Comparison of ENCODE assay signal across 13 cellular contexts in the genomic region with DNA sequence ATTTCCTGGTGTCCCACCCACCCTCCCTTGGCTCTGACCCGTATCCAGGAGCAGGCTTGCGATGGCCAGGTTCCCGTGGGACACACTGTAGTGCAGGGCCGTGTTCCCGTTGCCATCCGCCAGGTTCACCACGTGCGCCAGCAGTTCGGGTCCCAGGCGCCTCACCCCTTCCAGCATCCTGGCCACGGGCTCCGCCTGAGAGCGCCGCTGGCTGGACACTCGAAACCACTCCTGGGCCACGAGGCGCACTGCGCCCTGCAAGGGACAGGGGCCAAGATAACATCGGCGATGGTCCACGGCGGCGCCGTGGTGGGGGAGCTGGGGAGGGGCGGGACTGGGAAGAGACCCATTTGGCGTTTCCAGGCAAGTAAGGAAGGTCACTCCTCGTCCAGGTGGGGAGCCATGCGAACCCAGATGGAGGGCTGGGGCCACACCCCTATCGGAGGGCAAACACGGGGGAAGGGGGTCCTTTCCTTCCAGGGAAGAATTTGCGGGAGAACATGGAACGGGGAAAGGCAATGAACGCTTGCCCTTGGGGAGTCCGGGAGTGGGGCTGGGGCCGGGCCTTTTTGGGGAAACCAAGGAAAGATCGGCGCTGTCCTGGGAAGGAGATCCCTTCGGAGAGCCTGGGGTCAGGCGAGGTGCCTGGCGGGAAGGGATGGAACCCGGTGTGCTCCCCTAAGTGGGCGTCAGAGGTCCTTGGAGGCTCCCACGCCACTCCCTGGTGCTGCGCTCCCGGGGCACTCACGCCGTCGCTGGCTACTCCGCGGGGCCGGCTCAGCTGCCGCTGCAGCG. TPM values are rescaled to one million over a fixed set of nuclear protein-coding genes. Genes with fewer than 3 reads are reported as not detected.
A peak's percentile ranks its signal among the peaks of the same experiment; 100 is the strongest.
DNase-seq lines count a peak whose midpoint lies in the region; ATAC-seq, FAIRE-seq and TF ChIP-seq lines count a peak whose summit lies in the region.
"Had no signal": no experiment of that assay in that cellular context is flagged by ENCODE, and none has a peak within 500 bp of the region (broad histone marks: within the 10 kb centered on the region; RNA-seq: fewer than 3 reads in every experiment).

No MANE protein-coding gene starts in this region.

- H3K9ac ChIP-seq in HepG2 (ENCODE audit: insufficient read depth, low read depth, low read length), result no peak overlapping the region

- H3K9me3 ChIP-seq in HepG2 (ENCODE audit: low read length), result no peaks in the 10 kb centered on the region
- H3K9me3 ChIP-seq in right lobe of liver, result no peaks in the 10 kb centered on the region
- H3K9me3 ChIP-seq in iPS DF 6.9 (ENCODE audit: control insufficient read depth, insufficient read depth, low read length), result no peaks in the 10 kb centered on the region
- H3K9me3 ChIP-seq: mucosa of descending colon, tibial artery had no signal

- in situ Hi-C loops in HepG2 (cut with HindIII; ENCODE audit: extremely low pct_ligation_motif_present, low pct_unique_long_range_greater_than_20kb), result no loop called here

- FAIRE-seq in HepG2 (lab: Jason Lieb, UNC), result no peak
- FAIRE-seq: HTR-8/SVneo had no signal

- POLR2A ChIA-PET in HepG2 (lab: Yijun Ruan, JAX), result interaction anchor here (2.1 kb wide), 1 partner anchor 13 kb away, joined by 15 read pairs; the partner anchor contains the start of genes NDUFA7 and RPS28

- CTCF ChIA-PET in HepG2 (lab: Yijun Ruan, JAX; ENCODE audit: low intra/inter-chr PET ratio, low total read pairs), result no interaction called here

- H3K4me1 ChIP-seq in HepG2 (ENCODE audit: insufficient read depth, low read length) (peaks cover 38% of the 10 kb centered on the region), right lobe of liver (peaks cover 0 to 5% (median 2%) of the 10 kb centered on the region in 4 donors), iPS DF 6.9 (ENCODE audit: control insufficient read depth, insufficient read depth, low read length) (peaks cover 1% of the 10 kb centered on the region; the same call in 1 of the 2 replicates)

- DNase-seq in HepG2 (ENCODE audit: low spot score) (no peak), right lobe of liver (no peak), iPS DF 6.9 (ENCODE audit: low read depth, low spot score) (no peak), NCI-H146 treated with DMSO at 0.1 percent for 48 hours (lab: John Stamatoyannopoulos, UW; ENCODE audit: unreplicated experiment) (no peak)
- DNase-seq: activated naive CD4-positive, alpha-beta T cell treated with anti-CD3 and anti-CD28 coated beads, Interleukin-2, amount 50 U/mL, for 16 hours; central memory CD4-positive, alpha-beta T cell; HCEC 1CT; SHP77 treated with DMSO at 0.1 percent for 48 hours; tibial artery had no signal

- no peak for TF ChIP-seq EP300 in HepG2 (IDR thresholded peaks at IDR 0.05; ENCODE audit: low read depth in 2 of 2, low read length in 2 of 2)
- TF ChIP-seq EP300 in HepG2 (CRISPR knock-in tag; IDR thresholded peaks at IDR 0.05; ENCODE audit: borderline replicate concordance), result no peak

- BruUV-seq in HepG2 (replicated peaks; lab: Mats Ljungman, UMichigan), result no TSS peak

- H3K27me3 ChIP-seq in HepG2 (ENCODE audit: control insufficient read depth in 1 of 2, insufficient read depth in 2 of 2, low read length in 2 of 2) (peaks cover 10 to 62% of the 10 kb centered on the region in 2 experiments), right lobe of liver (peaks cover 0 to 18% of the 10 kb centered on the region in 2 donors), iPS DF 6.9 (ENCODE audit: control insufficient read depth, insufficient read depth, low read length) (peaks cover 15% of the 10 kb centered on the region)

- ATAC-seq in HepG2 (no peak; the same call in 2 of the 3 replicates), right lobe of liver (no peak), HG03025 (IDR thresholded peaks at IDR 0.05; ENCODE audit: low FRiP score, unreplicated experiment) (no peak), GM21717 (IDR thresholded peaks at IDR 0.05; ENCODE audit: unreplicated experiment) (no peak)
- ATAC-seq: mucosa of descending colon had no signal

- H3K4me2 ChIP-seq in HepG2 (ENCODE audit: low read depth, low read length), result peak overlapping the region; percentile 58; the same call in 1 of the 2 replicates

- no peak overlapping the region for H3K27ac ChIP-seq in HepG2 (ENCODE audit: extremely low read length, insufficient read depth, low read length)
- no peak overlapping the region for H3K27ac ChIP-seq in right lobe of liver
- no peak overlapping the region for H3K27ac ChIP-seq in iPS DF 6.9 (ENCODE audit: low read length)
- H3K27ac ChIP-seq: tibial artery had no signal

- intact Hi-C loops in HepG2 (cut with micrococcal nuclease; ENCODE audit: unreplicated experiment), result no loop called here
- intact Hi-C loops in right lobe of liver (cut with DNase I), result no loop called here

- H3K36me3 ChIP-seq in HepG2 (replicated peaks in 1 of 2; ENCODE audit: control insufficient read depth in 1 of 2, insufficient read depth in 2 of 2, low read length in 2 of 2) (no peaks in the 10 kb centered on the region), right lobe of liver (no peaks in the 10 kb centered on the region), iPS DF 6.9 (ENCODE audit: control insufficient read depth, insufficient read depth, low read length) (no peaks in the 10 kb centered on the region)

- WGBS in HepG2 (ENCODE audit: low lambda C conversion rate), result 32% methylated on average over 31 of the region's 53 CpGs
- 19% methylated on average over 8 of the region's 53 CpGs for WGBS in right lobe of liver (ENCODE audit: insufficient coverage, low coverage, low lambda C conversion rate, missing lambda C conversion rate)
- no CpG with 5 or more reads among the region's 53 CpGs for WGBS in iPS DF 6.9 (ENCODE audit: insufficient coverage, insufficient read length)

- H3K79me2 ChIP-seq in HepG2 (ENCODE audit: insufficient read depth, low read length), result no peaks in the 10 kb centered on the region

- no peaks in the 10 kb centered on the region for H4K20me1 ChIP-seq in HepG2 (ENCODE audit: insufficient read depth, low read length)

- H3K4me3 ChIP-seq in HepG2 (replicated peaks in 1 of 3; ENCODE audit: insufficient read depth in 1 of 3, low read depth in 2 of 3, low read length in 3 of 3), result peak overlapping the region in 1 of 3 experiments; percentile 23; a peak in 1 of 6 replicates
- no peak overlapping the region for H3K4me3 ChIP-seq in right lobe of liver
- H3K4me3 ChIP-seq in iPS DF 6.9 (ENCODE audit: low read length), result peak overlapping the region; percentile 27; the same call in 1 of the 2 replicates
- H3K4me3 ChIP-seq: mucosa of descending colon, tibial artery had no signal

- H2AFZ ChIP-seq in HepG2 (ENCODE audit: low read length), result no peak overlapping the region

- no peak for TF ChIP-seq RAD21 in HepG2 (CRISPR knock-in tag; IDR thresholded peaks at IDR 0.05)

- TF ChIP-seq CTCF in HepG2 (CRISPR knock-in tag; IDR thresholded peaks at IDR 0.05), result no peak
- no peak for TF ChIP-seq CTCF in right lobe of liver (IDR thresholded peaks at IDR 0.05)

- TF ChIP-seq POLR2A in HepG2 (IDR thresholded peaks at IDR 0.05; ENCODE audit: insufficient read depth in 1 of 2, low read depth in 2 of 2, low read length in 2 of 2), result no peak
- no peak for TF ChIP-seq POLR2A in right lobe of liver (IDR thresholded peaks at IDR 0.05)

RNA-seq across cellular contexts. Expression of gene KANK3, which starts 9.9 kb away (rescaled TPM):
- total RNA-seq in HepG2 (2016; rRNA removed; fragmentation: Illumina TruSeq; extraction: Trizol) (0.15 and 0.18 TPM in 2 replicates), right lobe of liver (1 to 10 TPM; 2.9 to 6.0 (median 4.2) TPM)
- not detected in 2 replicates for total RNA-seq in HepG2 (2016; cell fraction: cytosol; rRNA removed; fragmentation: Illumina TruSeq; extraction: Trizol; ENCODE audit: low read depth)
- 0.06 and 0.35 TPM in 2 replicates for total RNA-seq in HepG2 (2016; cell fraction: insoluble cytoplasmic fraction; rRNA removed; fragmentation: Illumina TruSeq; extraction: Trizol)
- 0.07 and 0.28 TPM in 2 replicates for total RNA-seq in HepG2 (2016; cell fraction: membrane; rRNA removed; fragmentation: Illumina TruSeq; extraction: Trizol)
- total RNA-seq in HepG2 (2016; cell fraction: nucleus; rRNA removed; fragmentation: Illumina TruSeq; extraction: Trizol), result 0.12 and 0.22 TPM in 2 replicates
- polyA plus RNA-seq in HepG2 (2011; rRNA removed), result 0.20 and 0.73 TPM in 2 replicates
- 0.32 and 0.46 TPM in 2 replicates for polyA plus RNA-seq in HepG2 (2011; cell fraction: cytosol; rRNA removed)
- 1.5 and 1.8 TPM in 2 replicates for polyA plus RNA-seq in HepG2 (2011; cell fraction: nucleus; rRNA removed)
- 0.27 and 0.32 TPM in 2 replicates for polyA plus RNA-seq in HepG2 (2012)
- polyA plus RNA-seq in HepG2 (2016; cell fraction: cytosol; fragmentation: Illumina TruSeq; extraction: Trizol; ENCODE audit: low read depth), result not detected in 2 replicates
- polyA plus RNA-seq in HepG2 (2016; cell fraction: insoluble cytoplasmic fraction; fragmentation: Illumina TruSeq; extraction: Trizol; ENCODE audit: low read depth), result 0.22 TPM in 1 of 2 replicates, not detected in the other
- polyA plus RNA-seq in HepG2 (2016; cell fraction: membrane; fragmentation: Illumina TruSeq; extraction: Trizol; ENCODE audit: low read depth), result 0.12 TPM in 1 of 2 replicates, not detected in the other
- polyA plus RNA-seq in HepG2 (2016; cell fraction: nucleus; fragmentation: Illumina TruSeq; extraction: Trizol; ENCODE audit: insufficient read depth, low read depth), result 0.45 and 0.62 TPM in 2 replicates
- polyA minus RNA-seq in HepG2 (2011; rRNA and poly(A)+ RNA removed; ENCODE audit: low replicate concordance), result 0.32 TPM in 1 of 2 replicates, not detected in the other
- not detected in 2 replicates for polyA minus RNA-seq in HepG2 (2011; cell fraction: cytosol; rRNA and poly(A)+ RNA removed)
- polyA minus RNA-seq in HepG2 (2011; cell fraction: nucleus; rRNA and poly(A)+ RNA removed), result 0.77 and 1.5 TPM in 2 replicates

RNA-seq across cellular contexts. Expression of gene RPS28, which starts 11.9 kb away (rescaled TPM):
- total RNA-seq in HepG2 (2016; rRNA removed; fragmentation: Illumina TruSeq; extraction: Trizol) (281 and 319 TPM in 2 replicates), right lobe of liver (100 to 1,000 TPM; 147 to 669 (median 564) TPM)
- 424 and 447 TPM in 2 replicates for total RNA-seq in HepG2 (2016; cell fraction: cytosol; rRNA removed; fragmentation: Illumina TruSeq; extraction: Trizol; ENCODE audit: low read depth)
- 291 and 334 TPM in 2 replicates for total RNA-seq in HepG2 (2016; cell fraction: insoluble cytoplasmic fraction; rRNA removed; fragmentation: Illumina TruSeq; extraction: Trizol)
- total RNA-seq in HepG2 (2016; cell fraction: membrane; rRNA removed; fragmentation: Illumina TruSeq; extraction: Trizol), result 667 and 807 TPM in 2 replicates
- 139 and 147 TPM in 2 replicates for total RNA-seq in HepG2 (2016; cell fraction: nucleus; rRNA removed; fragmentation: Illumina TruSeq; extraction: Trizol)
- 521 and 545 TPM in 2 replicates for polyA plus RNA-seq in HepG2 (2011; rRNA removed)
- polyA plus RNA-seq in HepG2 (2011; cell fraction: cytosol; rRNA removed), result 604 and 791 TPM in 2 replicates
- polyA plus RNA-seq in HepG2 (2011; cell fraction: nucleus; rRNA removed), result 232 and 285 TPM in 2 replicates
- polyA plus RNA-seq in HepG2 (2012), result 1,428 and 2,679 TPM in 2 replicates
- polyA plus RNA-seq in HepG2 (2016; cell fraction: cytosol; fragmentation: Illumina TruSeq; extraction: Trizol; ENCODE audit: low read depth), result 858 and 886 TPM in 2 replicates
- polyA plus RNA-seq in HepG2 (2016; cell fraction: insoluble cytoplasmic fraction; fragmentation: Illumina TruSeq; extraction: Trizol; ENCODE audit: low read depth), result 429 and 441 TPM in 2 replicates
- polyA plus RNA-seq in HepG2 (2016; cell fraction: membrane; fragmentation: Illumina TruSeq; extraction: Trizol; ENCODE audit: low read depth), result 1,075 and 1,148 TPM in 2 replicates
- polyA plus RNA-seq in HepG2 (2016; cell fraction: nucleus; fragmentation: Illumina TruSeq; extraction: Trizol; ENCODE audit: insufficient read depth, low read depth), result 346 and 368 TPM in 2 replicates
- polyA minus RNA-seq in HepG2 (2011; rRNA and poly(A)+ RNA removed; ENCODE audit: low replicate concordance), result 312 and 362 TPM in 2 replicates
- polyA minus RNA-seq in HepG2 (2011; cell fraction: cytosol; rRNA and poly(A)+ RNA removed), result 181 and 188 TPM in 2 replicates
- polyA minus RNA-seq in HepG2 (2011; cell fraction: nucleus; rRNA and poly(A)+ RNA removed), result 59.9 and 62.0 TPM in 2 replicates

RNA-seq across cellular contexts. Expression of gene NDUFA7, which starts 12.0 kb away (rescaled TPM):
- total RNA-seq in HepG2 (2016; rRNA removed; fragmentation: Illumina TruSeq; extraction: Trizol) (57.2 and 64.5 TPM in 2 replicates), right lobe of liver (10 to 100 TPM; 20.8 to 60.5 (median 25.9) TPM)
- total RNA-seq in HepG2 (2016; cell fraction: cytosol; rRNA removed; fragmentation: Illumina TruSeq; extraction: Trizol; ENCODE audit: low read depth), result 20.0 and 25.8 TPM in 2 replicates
- total RNA-seq in HepG2 (2016; cell fraction: insoluble cytoplasmic fraction; rRNA removed; fragmentation: Illumina TruSeq; extraction: Trizol), result 65.5 and 75.0 TPM in 2 replicates
- 24.2 and 27.6 TPM in 2 replicates for total RNA-seq in HepG2 (2016; cell fraction: membrane; rRNA removed; fragmentation: Illumina TruSeq; extraction: Trizol)
- 26.5 and 38.1 TPM in 2 replicates for total RNA-seq in HepG2 (2016; cell fraction: nucleus; rRNA removed; fragmentation: Illumina TruSeq; extraction: Trizol)
- polyA plus RNA-seq in HepG2 (2011; rRNA removed), result 71.5 and 75.3 TPM in 2 replicates
- 56.6 and 79.4 TPM in 2 replicates for polyA plus RNA-seq in HepG2 (2011; cell fraction: cytosol; rRNA removed)
- 36.6 and 51.3 TPM in 2 replicates for polyA plus RNA-seq in HepG2 (2011; cell fraction: nucleus; rRNA removed)
- polyA plus RNA-seq in HepG2 (2012), result 50.0 and 50.9 TPM in 2 replicates
- polyA plus RNA-seq in HepG2 (2016; cell fraction: cytosol; fragmentation: Illumina TruSeq; extraction: Trizol; ENCODE audit: low read depth), result 29.4 and 33.3 TPM in 2 replicates
- polyA plus RNA-seq in HepG2 (2016; cell fraction: insoluble cytoplasmic fraction; fragmentation: Illumina TruSeq; extraction: Trizol; ENCODE audit: low read depth), result 101 and 102 TPM in 2 replicates
- 32.9 and 35.8 TPM in 2 replicates for polyA plus RNA-seq in HepG2 (2016; cell fraction: membrane; fragmentation: Illumina TruSeq; extraction: Trizol; ENCODE audit: low read depth)
- 67.5 and 70.8 TPM in 2 replicates for polyA plus RNA-seq in HepG2 (2016; cell fraction: nucleus; fragmentation: Illumina TruSeq; extraction: Trizol; ENCODE audit: insufficient read depth, low read depth)
- 160 and 193 TPM in 2 replicates for polyA minus RNA-seq in HepG2 (2011; rRNA and poly(A)+ RNA removed; ENCODE audit: low replicate concordance)
- 44.6 and 56.9 TPM in 2 replicates for polyA minus RNA-seq in HepG2 (2011; cell fraction: cytosol; rRNA and poly(A)+ RNA removed)
- 21.2 and 22.9 TPM in 2 replicates for polyA minus RNA-seq in HepG2 (2011; cell fraction: nucleus; rRNA and poly(A)+ RNA removed)

RNA-seq across cellular contexts. Expression of gene CD320, which starts 25.0 kb away (rescaled TPM):
- total RNA-seq in HepG2 (2016; rRNA removed; fragmentation: Illumina TruSeq; extraction: Trizol) (44.4 and 99.9 TPM in 2 replicates), right lobe of liver (10 to 100 TPM in 5 of 6 experiments, 1 to 10 TPM in 1; 8.8 to 43.2 (median 11.5) TPM)
- total RNA-seq in HepG2 (2016; cell fraction: cytosol; rRNA removed; fragmentation: Illumina TruSeq; extraction: Trizol; ENCODE audit: low read depth), result 33.7 and 41.4 TPM in 2 replicates
- total RNA-seq in HepG2 (2016; cell fraction: insoluble cytoplasmic fraction; rRNA removed; fragmentation: Illumina TruSeq; extraction: Trizol), result 38.7 and 105 TPM in 2 replicates
- total RNA-seq in HepG2 (2016; cell fraction: membrane; rRNA removed; fragmentation: Illumina TruSeq; extraction: Trizol), result 46.2 and 54.2 TPM in 2 replicates
- 71.9 and 97.9 TPM in 2 replicates for total RNA-seq in HepG2 (2016; cell fraction: nucleus; rRNA removed; fragmentation: Illumina TruSeq; extraction: Trizol)
- polyA plus RNA-seq in HepG2 (2011; rRNA removed), result 79.9 and 83.1 TPM in 2 replicates
- polyA plus RNA-seq in HepG2 (2011; cell fraction: cytosol; rRNA removed), result 83.1 and 180 TPM in 2 replicates
- 74.5 and 85.3 TPM in 2 replicates for polyA plus RNA-seq in HepG2 (2011; cell fraction: nucleus; rRNA removed)
- 39.6 and 41.4 TPM in 2 replicates for polyA plus RNA-seq in HepG2 (2012)
- 44.2 and 49.5 TPM in 2 replicates for polyA plus RNA-seq in HepG2 (2016; cell fraction: cytosol; fragmentation: Illumina TruSeq; extraction: Trizol; ENCODE audit: low read depth)
- polyA plus RNA-seq in HepG2 (2016; cell fraction: insoluble cytoplasmic fraction; fragmentation: Illumina TruSeq; extraction: Trizol; ENCODE audit: low read depth), result 44.8 and 52.3 TPM in 2 replicates
- 41.2 and 46.0 TPM in 2 replicates for polyA plus RNA-seq in HepG2 (2016; cell fraction: membrane; fragmentation: Illumina TruSeq; extraction: Trizol; ENCODE audit: low read depth)
- 165 and 175 TPM in 2 replicates for polyA plus RNA-seq in HepG2 (2016; cell fraction: nucleus; fragmentation: Illumina TruSeq; extraction: Trizol; ENCODE audit: insufficient read depth, low read depth)
- polyA minus RNA-seq in HepG2 (2011; rRNA and poly(A)+ RNA removed; ENCODE audit: low replicate concordance), result 58.2 and 70.2 TPM in 2 replicates
- 23.7 and 37.5 TPM in 2 replicates for polyA minus RNA-seq in HepG2 (2011; cell fraction: cytosol; rRNA and poly(A)+ RNA removed)
- polyA minus RNA-seq in HepG2 (2011; cell fraction: nucleus; rRNA and poly(A)+ RNA removed), result 8.4 and 8.7 TPM in 2 replicates

RNA-seq across cellular contexts. Expression of gene ANGPTL4, which starts 30.8 kb away (rescaled TPM):
- total RNA-seq in HepG2 (2016; rRNA removed; fragmentation: Illumina TruSeq; extraction: Trizol), result 0.20 and 0.80 TPM in 2 replicates
- 0.10 and 0.35 TPM in 2 replicates for total RNA-seq in HepG2 (2016; cell fraction: cytosol; rRNA removed; fragmentation: Illumina TruSeq; extraction: Trizol; ENCODE audit: low read depth)
- 0.27 and 0.80 TPM in 2 replicates for total RNA-seq in HepG2 (2016; cell fraction: insoluble cytoplasmic fraction; rRNA removed; fragmentation: Illumina TruSeq; extraction: Trizol)
- total RNA-seq in HepG2 (2016; cell fraction: membrane; rRNA removed; fragmentation: Illumina TruSeq; extraction: Trizol), result 0.48 and 0.71 TPM in 2 replicates
- 0.78 and 1.6 TPM in 2 replicates for total RNA-seq in HepG2 (2016; cell fraction: nucleus; rRNA removed; fragmentation: Illumina TruSeq; extraction: Trizol)
- polyA plus RNA-seq in HepG2 (2011; rRNA removed), result 21.7 and 39.9 TPM in 2 replicates
- polyA plus RNA-seq in HepG2 (2011; cell fraction: cytosol; rRNA removed), result 24.1 and 25.1 TPM in 2 replicates
- polyA plus RNA-seq in HepG2 (2011; cell fraction: nucleus; rRNA removed), result 62.7 and 74.1 TPM in 2 replicates
- polyA plus RNA-seq in HepG2 (2012), result 15.1 and 16.8 TPM in 2 replicates
- polyA plus RNA-seq in HepG2 (2016; cell fraction: cytosol; fragmentation: Illumina TruSeq; extraction: Trizol; ENCODE audit: low read depth), result 0.22 and 0.23 TPM in 2 replicates
- polyA plus RNA-seq in HepG2 (2016; cell fraction: insoluble cytoplasmic fraction; fragmentation: Illumina TruSeq; extraction: Trizol; ENCODE audit: low read depth), result 0.29 and 0.58 TPM in 2 replicates
- 0.19 TPM in 2 replicates for polyA plus RNA-seq in HepG2 (2016; cell fraction: membrane; fragmentation: Illumina TruSeq; extraction: Trizol; ENCODE audit: low read depth)
- 2.5 and 3.1 TPM in 2 replicates for polyA plus RNA-seq in HepG2 (2016; cell fraction: nucleus; fragmentation: Illumina TruSeq; extraction: Trizol; ENCODE audit: insufficient read depth, low read depth)
- polyA minus RNA-seq in HepG2 (2011; rRNA and poly(A)+ RNA removed; ENCODE audit: low replicate concordance), result 0.14 and 19.3 TPM in 2 replicates
- 14.2 and 17.5 TPM in 2 replicates for polyA minus RNA-seq in HepG2 (2011; cell fraction: cytosol; rRNA and poly(A)+ RNA removed)
- 14.4 and 18.8 TPM in 2 replicates for polyA minus RNA-seq in HepG2 (2011; cell fraction: nucleus; rRNA and poly(A)+ RNA removed)
- 100 to 1,000 TPM in 3 of 6 experiments, 10 to 100 TPM in 2, 1 to 10 TPM in 1; 2.3 to 204 (median 125) TPM for total RNA-seq in right lobe of liver
